33 cellular contexts compared by ENCODE assay signal in genomic region chr10:116565533-116565932, GRCh38. TPM values are rescaled to one million over a fixed set of nuclear protein-coding genes. Genes with fewer than 3 reads are reported as not detected.
"Had no signal": no experiment of that assay in that cellular context is flagged by ENCODE, and none has a peak within 500 bp of the region (broad histone marks: within the 10 kb centered on the region; RNA-seq: fewer than 3 reads in every experiment).

No MANE protein-coding gene starts in this region.

- H3K27ac Mint-ChIP-seq: activated CD4-positive, alpha-beta memory T cell treated with anti-CD3 and anti-CD28 coated beads, Interleukin-2, amount 10 ng/mL, durations not matched to agents 7 days and 5 days; activated CD4-positive, alpha-beta T cell treated with anti-CD3 and anti-CD28 coated beads, Interleukin-2, amount 10 ng/mL, durations not matched to agents 7 days and 5 days; activated naive CD4-positive, alpha-beta T cell treated with anti-CD3 and anti-CD28 coated beads, Interleukin-2, amount 10 ng/mL, durations not matched to agents 7 days and 5 days; activated naive CD4-positive, alpha-beta T cell treated with anti-CD3 and anti-CD28 coated beads, Interleukin-2, amount 50 U/mL, for 72 hours; activated naive CD8-positive, alpha-beta T cell treated with anti-CD3 and anti-CD28 coated beads, Interleukin-2, amount 10 ng/mL, durations not matched to agents 7 days and 5 days; activated T-cell treated with anti-CD3 and anti-CD28 coated beads, Interleukin-2, amount 50 U/mL, for 24 hours; activated T-cell treated with anti-CD3 and anti-CD28 coated beads, Interleukin-2, amount 50 U/mL, for 72 hours; dendritic cell treated with granulocyte-macrophage colony-stimulating factor and Interleukin-4, amounts not matched to agents 40 ng/mL and 50 ng/mL, for 4 days; effector memory CD8-positive, alpha-beta T cell had no signal

- H3K4me1 ChIP-seq: ascending aorta, esophagus muscularis mucosa, gastroesophageal sphincter, heart right ventricle had no signal

- H3K27me3 Mint-ChIP-seq: activated CD4-positive, alpha-beta memory T cell treated with anti-CD3 and anti-CD28 coated beads, Interleukin-2, amount 10 ng/mL, durations not matched to agents 7 days and 5 days; activated CD4-positive, alpha-beta T cell treated with anti-CD3 and anti-CD28 coated beads, Interleukin-2, amount 10 ng/mL, durations not matched to agents 7 days and 5 days; activated naive CD4-positive, alpha-beta T cell treated with anti-CD3 and anti-CD28 coated beads, Interleukin-2, amount 10 ng/mL, durations not matched to agents 7 days and 5 days; effector memory CD8-positive, alpha-beta T cell had no signal

- H3K27me3 ChIP-seq: ascending aorta, brain microvascular endothelial cell, esophagus muscularis mucosa had no signal

- H3K4me3 ChIP-seq: ascending aorta, coronary artery, dorsolateral prefrontal cortex, esophagus muscularis mucosa, gastroesophageal sphincter, heart right ventricle had no signal

- H3K9me3 ChIP-seq: ascending aorta, esophagus muscularis mucosa, gastroesophageal sphincter, heart right ventricle had no signal

- H3K4me1 Mint-ChIP-seq: activated CD4-positive, alpha-beta memory T cell treated with anti-CD3 and anti-CD28 coated beads, Interleukin-2, amount 10 ng/mL, durations not matched to agents 7 days and 5 days; activated CD4-positive, alpha-beta T cell treated with anti-CD3 and anti-CD28 coated beads, Interleukin-2, amount 10 ng/mL, durations not matched to agents 7 days and 5 days; activated naive CD4-positive, alpha-beta T cell treated with anti-CD3 and anti-CD28 coated beads, Interleukin-2, amount 10 ng/mL, durations not matched to agents 7 days and 5 days; activated naive CD8-positive, alpha-beta T cell treated with anti-CD3 and anti-CD28 coated beads, Interleukin-2, amount 10 ng/mL, durations not matched to agents 7 days and 5 days; central memory CD8-positive, alpha-beta T cell had no signal

- ATAC-seq: activated naive CD4-positive, alpha-beta T cell treated with anti-CD3 and anti-CD28 coated beads, Interleukin-2, amount 50 U/mL, for 72 hours; activated T-cell treated with anti-CD3 and anti-CD28 coated beads, Interleukin-2, amount 50 U/mL, for 72 hours; effector memory CD8-positive, alpha-beta T cell; gastroesophageal sphincter; heart right ventricle had no signal

- H3K9me3 Mint-ChIP-seq: activated CD4-positive, alpha-beta memory T cell treated with anti-CD3 and anti-CD28 coated beads, Interleukin-2, amount 10 ng/mL, durations not matched to agents 7 days and 5 days; activated naive CD4-positive, alpha-beta T cell treated with anti-CD3 and anti-CD28 coated beads, Interleukin-2, amount 10 ng/mL, durations not matched to agents 7 days and 5 days; activated naive CD8-positive, alpha-beta T cell treated with anti-CD3 and anti-CD28 coated beads, Interleukin-2, amount 10 ng/mL, durations not matched to agents 7 days and 5 days; activated T-cell treated with anti-CD3 and anti-CD28 coated beads, Interleukin-2, amount 50 U/mL, for 24 hours; central memory CD8-positive, alpha-beta T cell; dendritic cell treated with granulocyte-macrophage colony-stimulating factor and Interleukin-4, amounts not matched to agents 40 ng/mL and 50 ng/mL, for 4 days had no signal

- DNase-seq: activated CD4-positive, alpha-beta memory T cell treated with anti-CD3 and anti-CD28 coated beads, Interleukin-2, amount 10 ng/mL, durations not matched to agents 7 days and 5 days; activated CD4-positive, alpha-beta T cell treated with anti-CD3 and anti-CD28 coated beads for 1 hour; activated CD4-positive, alpha-beta T cell treated with anti-CD3 and anti-CD28 coated beads for 4 hours; activated CD4-positive, alpha-beta T cell treated with anti-CD3 and anti-CD28 coated beads, Interleukin-2, amount 10 ng/mL, durations not matched to agents 7 days and 5 days; activated CD4-positive, alpha-beta T cell treated with anti-CD3 and anti-CD28 coated beads, Interleukin-2, amount 50 U/mL, for 4 hours; activated CD8-positive, alpha-beta memory T cell treated with anti-CD3 and anti-CD28 coated beads, Interleukin-2, amount 50 U/mL, for 48 hours; activated gamma-delta T cell; activated naive CD4-positive, alpha-beta T cell; activated naive CD4-positive, alpha-beta T cell treated with anti-CD3 and anti-CD28 coated beads, Interleukin-2, amount 10 ng/mL, durations not matched to agents 7 days and 5 days; activated naive CD8-positive, alpha-beta T cell treated with anti-CD3 and anti-CD28 coated beads, Interleukin-2, amount 10 ng/mL, durations not matched to agents 7 days and 5 days; activated T-cell treated with anti-CD3 and anti-CD28 coated beads for 4 hours; activated T-cell treated with anti-CD3 and anti-CD28 coated beads, Interleukin-2, amount 50 U/mL, for 24 hours; activated T-cell treated with anti-CD3 and anti-CD28 coated beads, Interleukin-2, amount 50 U/mL, for 72 hours; brain microvascular endothelial cell; dorsolateral prefrontal cortex; effector memory CD8-positive, alpha-beta T cell; erythroblast; foreskin melanocyte; heart right ventricle; T-helper 2 cell had no signal

- H3K36me3 ChIP-seq: ascending aorta, brain microvascular endothelial cell, esophagus muscularis mucosa, gastroesophageal sphincter, heart right ventricle had no signal

- H3K4me3 Mint-ChIP-seq: activated CD4-positive, alpha-beta memory T cell treated with anti-CD3 and anti-CD28 coated beads, Interleukin-2, amount 10 ng/mL, durations not matched to agents 7 days and 5 days; activated CD4-positive, alpha-beta T cell treated with anti-CD3 and anti-CD28 coated beads, Interleukin-2, amount 10 ng/mL, durations not matched to agents 7 days and 5 days; activated naive CD4-positive, alpha-beta T cell treated with anti-CD3 and anti-CD28 coated beads, Interleukin-2, amount 10 ng/mL, durations not matched to agents 7 days and 5 days; activated naive CD8-positive, alpha-beta T cell treated with anti-CD3 and anti-CD28 coated beads, Interleukin-2, amount 10 ng/mL, durations not matched to agents 7 days and 5 days; activated T-cell treated with anti-CD3 and anti-CD28 coated beads, Interleukin-2, amount 50 U/mL, for 24 hours; activated T-cell treated with anti-CD3 and anti-CD28 coated beads, Interleukin-2, amount 50 U/mL, for 72 hours; central memory CD8-positive, alpha-beta T cell; dendritic cell treated with granulocyte-macrophage colony-stimulating factor and Interleukin-4, amounts not matched to agents 40 ng/mL and 50 ng/mL, for 4 days; effector memory CD8-positive, alpha-beta T cell had no signal

- FAIRE-seq: bronchial epithelial cell had no signal

- H3K27ac ChIP-seq: ascending aorta, brain microvascular endothelial cell, coronary artery, dorsolateral prefrontal cortex, esophagus muscularis mucosa, gastroesophageal sphincter, heart right ventricle had no signal

- H3K36me3 Mint-ChIP-seq: activated naive CD4-positive, alpha-beta T cell treated with anti-CD3 and anti-CD28 coated beads, Interleukin-2, amount 10 ng/mL, durations not matched to agents 7 days and 5 days; activated naive CD8-positive, alpha-beta T cell treated with anti-CD3 and anti-CD28 coated beads, Interleukin-2, amount 10 ng/mL, durations not matched to agents 7 days and 5 days had no signal

RNA-seq across cellular contexts. Expression of gene PNLIP, which starts 19.8 kb away (rescaled TPM):
- total RNA-seq: activated CD4-positive, alpha-beta memory T cell treated with anti-CD3 and anti-CD28 coated beads, Interleukin-2, amount 10 ng/mL, durations not matched to agents 7 days and 5 days; activated CD4-positive, alpha-beta T cell treated with anti-CD3 and anti-CD28 coated beads, Interleukin-2, amount 10 ng/mL, durations not matched to agents 7 days and 5 days; activated naive CD4-positive, alpha-beta T cell treated with anti-CD3 and anti-CD28 coated beads, Interleukin-2, amount 50 U/mL, for 72 hours; activated naive CD8-positive, alpha-beta T cell treated with anti-CD3 and anti-CD28 coated beads, Interleukin-2, amount 10 ng/mL, durations not matched to agents 7 days and 5 days; activated T-cell treated with anti-CD3 and anti-CD28 coated beads, Interleukin-2, amount 50 U/mL, for 72 hours; ascending aorta; cardiac septum; cerebellum; dorsolateral prefrontal cortex; esophagus muscularis mucosa; fibroblast of villous mesenchyme; gastroesophageal sphincter; glomerular endothelial cell; T-helper 1 cell treated with Interleukin-12 subunit alpha and Interleukin-12 subunit beta and Interleukin-4 antibody, amounts not matched to agents 30 ng/mL and 1 ng/mL, for 36 hours had no signal

RNA-seq across cellular contexts. Expression of gene PNLIPRP1, which starts 25.2 kb away (rescaled TPM):
- total RNA-seq: activated CD4-positive, alpha-beta memory T cell treated with anti-CD3 and anti-CD28 coated beads, Interleukin-2, amount 10 ng/mL, durations not matched to agents 7 days and 5 days; activated CD4-positive, alpha-beta T cell treated with anti-CD3 and anti-CD28 coated beads, Interleukin-2, amount 10 ng/mL, durations not matched to agents 7 days and 5 days; activated naive CD4-positive, alpha-beta T cell treated with anti-CD3 and anti-CD28 coated beads, Interleukin-2, amount 50 U/mL, for 72 hours; activated naive CD8-positive, alpha-beta T cell treated with anti-CD3 and anti-CD28 coated beads, Interleukin-2, amount 10 ng/mL, durations not matched to agents 7 days and 5 days; activated T-cell treated with anti-CD3 and anti-CD28 coated beads, Interleukin-2, amount 50 U/mL, for 72 hours; ascending aorta; bronchial epithelial cell; cardiac septum; cerebellum; dorsolateral prefrontal cortex; esophagus muscularis mucosa; fibroblast of villous mesenchyme; gastroesophageal sphincter; glomerular endothelial cell; T-helper 1 cell treated with Interleukin-12 subunit alpha and Interleukin-12 subunit beta and Interleukin-4 antibody, amounts not matched to agents 30 ng/mL and 1 ng/mL, for 36 hours had no signal

RNA-seq across cellular contexts. Expression of gene PNLIPRP2, which starts 55.2 kb away (rescaled TPM):
- total RNA-seq: activated CD4-positive, alpha-beta memory T cell treated with anti-CD3 and anti-CD28 coated beads, Interleukin-2, amount 10 ng/mL, durations not matched to agents 7 days and 5 days; activated CD4-positive, alpha-beta T cell treated with anti-CD3 and anti-CD28 coated beads, Interleukin-2, amount 10 ng/mL, durations not matched to agents 7 days and 5 days; activated naive CD4-positive, alpha-beta T cell treated with anti-CD3 and anti-CD28 coated beads, Interleukin-2, amount 50 U/mL, for 72 hours; activated naive CD8-positive, alpha-beta T cell treated with anti-CD3 and anti-CD28 coated beads, Interleukin-2, amount 10 ng/mL, durations not matched to agents 7 days and 5 days; activated T-cell treated with anti-CD3 and anti-CD28 coated beads, Interleukin-2, amount 50 U/mL, for 72 hours; ascending aorta; bronchial epithelial cell; cardiac septum; cerebellum; dorsolateral prefrontal cortex; esophagus muscularis mucosa; fibroblast of villous mesenchyme; gastroesophageal sphincter; glomerular endothelial cell; heart right ventricle; T-helper 1 cell treated with Interleukin-12 subunit alpha and Interleukin-12 subunit beta and Interleukin-4 antibody, amounts not matched to agents 30 ng/mL and 1 ng/mL, for 36 hours had no signal
